19 cellular contexts compared by ENCODE assay signal in genomic region chr21:42479582-42479981, GRCh38. TPM values are rescaled to one million over a fixed set of nuclear protein-coding genes. Genes with fewer than 3 reads are reported as not detected.
DNase-seq lines count a peak whose midpoint lies in the region; ATAC-seq and TF ChIP-seq lines count a peak whose summit lies in the region.
"Had no signal": no experiment of that assay in that cellular context is flagged by ENCODE, and none has a peak within 500 bp of the region (broad histone marks: within the 10 kb centered on the region; RNA-seq: fewer than 3 reads in every experiment).

No MANE protein-coding gene starts in this region.

- no peaks in the 10 kb centered on the region for H3K9me3 ChIP-seq in CD4-positive, alpha-beta T cell (ENCODE audit: control insufficient read depth, low read length)
- H3K9me3 ChIP-seq in stomach, result no peaks in the 10 kb centered on the region
- H3K9me3 ChIP-seq: A549 had no signal

- no peak overlapping the region for H3K4me3 Mint-ChIP-seq in activated CD4-positive, alpha-beta T cell treated with anti-CD3 and anti-CD28 coated beads for 36 hours
- H3K4me3 Mint-ChIP-seq in CD4-positive, alpha-beta T cell, result no peak overlapping the region
- H3K4me3 Mint-ChIP-seq: CD14-positive monocyte; CD8-positive, alpha-beta T cell; GM23338; HFFc6 had no signal

- no peak for TF ChIP-seq POLR2A in stomach (IDR thresholded peaks at IDR 0.05)

- H3K4me3 ChIP-seq in stomach, result no peak overlapping the region
- H3K4me3 ChIP-seq: A549, GM23338 had no signal

- H3K27me3 Mint-ChIP-seq in activated CD4-positive, alpha-beta T cell treated with anti-CD3 and anti-CD28 coated beads for 36 hours, result no peaks in the 10 kb centered on the region
- no peaks in the 10 kb centered on the region for H3K27me3 Mint-ChIP-seq in CD4-positive, alpha-beta T cell

- H3K9me3 Mint-ChIP-seq in activated CD4-positive, alpha-beta T cell treated with anti-CD3 and anti-CD28 coated beads for 36 hours (ENCODE audit: low read depth), result no peaks in the 10 kb centered on the region
- no peaks in the 10 kb centered on the region for H3K9me3 Mint-ChIP-seq in CD4-positive, alpha-beta T cell
- H3K9me3 Mint-ChIP-seq: CD8-positive, alpha-beta T cell; GM23338 had no signal

- H3K27ac Mint-ChIP-seq in activated CD4-positive, alpha-beta T cell treated with anti-CD3 and anti-CD28 coated beads for 36 hours, result no peak overlapping the region
- H3K27ac Mint-ChIP-seq in CD4-positive, alpha-beta T cell, result no peak overlapping the region
- H3K27ac Mint-ChIP-seq: CD14-positive monocyte; CD8-positive, alpha-beta T cell; GM23338; HFFc6 had no signal

- CTCF ChIA-PET in activated CD4-positive, alpha-beta T cell treated with anti-CD3 and anti-CD28 coated beads for 36 hours (lab: Charles Lee), result interaction anchor here (0.7 to 1.6 kb wide), 5 partner anchors 46 to 170 kb away, joined by 3 to 4 read pairs (median 3); no protein-coding TSS in a partner anchor
- CTCF ChIA-PET in CD4-positive, alpha-beta T cell (lab: Charles Lee), result no interaction called here

- WGBS in stomach, 5 donors, result 84 to 92% (median 87%) methylated on average over 5 of the region's 5 CpGs

- POLR2A ChIA-PET in activated CD4-positive, alpha-beta T cell treated with anti-CD3 and anti-CD28 coated beads for 36 hours (lab: Charles Lee), result no interaction called here
- POLR2A ChIA-PET in CD4-positive, alpha-beta T cell (lab: Charles Lee), result no interaction called here

- no peak for TF ChIP-seq EP300 in stomach (IDR thresholded peaks at IDR 0.05)

- no peak for TF ChIP-seq CTCF in CD4-positive, alpha-beta T cell (IDR thresholded peaks at IDR 0.05)
- TF ChIP-seq CTCF in stomach (IDR thresholded peaks at IDR 0.05), result no peak

- H3K27ac ChIP-seq in CD4-positive, alpha-beta T cell (ENCODE audit: low read depth, low read length), result no peak overlapping the region
- no peak overlapping the region for H3K27ac ChIP-seq in stomach
- H3K27ac ChIP-seq: 22Rv1, A549 had no signal

- no peaks in the 10 kb centered on the region for H3K36me3 ChIP-seq in stomach

- H3K4me1 ChIP-seq in stomach, result peaks cover 0 to 10% (median 4%) of the 10 kb centered on the region in 4 donors

- peak; percentile 24 for DNase-seq in activated CD4-positive, alpha-beta T cell treated with anti-CD3 and anti-CD28 coated beads for 36 hours
- no peak for DNase-seq in activated CD4-positive, alpha-beta T cell treated with anti-CD3 and anti-CD28 coated beads for 4 hours
- DNase-seq in CD4-positive, alpha-beta T cell, result no peak
- DNase-seq in left kidney (ENCODE audit: low read depth, low spot score) (peak; percentile 69), stomach (peak; percentile 10), C1 segment of cervical spinal cord (lab: John Stamatoyannopoulos, UW) (no peak), inferior parietal cortex (ENCODE audit: extremely low spot score) (no peak)
- DNase-seq: AML-193, Calu3, DMS79 treated with DMSO at 0.1 percent for 48 hours, GF-D8, HCEC 1CT, HFFc6 had no signal

- H3K4me1 Mint-ChIP-seq in activated CD4-positive, alpha-beta T cell treated with anti-CD3 and anti-CD28 coated beads for 36 hours, result peaks cover 6% of the 10 kb centered on the region
- H3K4me1 Mint-ChIP-seq in CD4-positive, alpha-beta T cell (ENCODE audit: low read depth), result peaks cover 7% of the 10 kb centered on the region
- H3K4me1 Mint-ChIP-seq: CD14-positive monocyte had no signal

- peak; percentile 72 for ATAC-seq in activated CD4-positive, alpha-beta T cell treated with anti-CD3 and anti-CD28 coated beads for 36 hours
- peak; percentile 77 for ATAC-seq in CD4-positive, alpha-beta T cell (ENCODE audit: poor library complexity)
- ATAC-seq: A549; CD8-positive, alpha-beta T cell; GM23338; HepG2 had no signal

- no peaks in the 10 kb centered on the region for H3K36me3 Mint-ChIP-seq in activated CD4-positive, alpha-beta T cell treated with anti-CD3 and anti-CD28 coated beads for 36 hours (ENCODE audit: low read depth)
- no peaks in the 10 kb centered on the region for H3K36me3 Mint-ChIP-seq in CD4-positive, alpha-beta T cell (ENCODE audit: low read depth)
- H3K36me3 Mint-ChIP-seq: CD14-positive monocyte; CD8-positive, alpha-beta T cell had no signal

- intact Hi-C loops in activated CD4-positive, alpha-beta T cell treated with anti-CD3 and anti-CD28 coated beads for 36 hours (cut with DNase I, micrococcal nuclease), result no loop called here
- intact Hi-C loops in CD4-positive, alpha-beta T cell (cut with DNase I, micrococcal nuclease), result no loop called here
- intact Hi-C loops in stomach (cut with DNase I; ENCODE audit: low total_unique reads), result no loop called here

- H3K27me3 ChIP-seq in CD4-positive, alpha-beta T cell (ENCODE audit: control insufficient read depth, insufficient read depth, low read length), result no peaks in the 10 kb centered on the region
- H3K27me3 ChIP-seq in stomach, result peaks cover 0 to 9% (median 0%) of the 10 kb centered on the region in 3 donors

RNA-seq across cellular contexts. Expression of gene RSPH1, which starts 16.4 kb away (rescaled TPM):
- total RNA-seq in activated CD4-positive, alpha-beta T cell treated with anti-CD3 and anti-CD28 coated beads for 36 hours, result under 1 TPM; 0.21 to 0.34 TPM
- under 1 TPM; 0.34 to 0.38 TPM for total RNA-seq in CD4-positive, alpha-beta T cell
- total RNA-seq in stomach, result 1 to 10 TPM in 1 of 5 donors, under 1 TPM in 3, not detected in 1; 0.37 to 8.9 (median 0.58) TPM
- 1 to 10 TPM; 1.8 to 2.9 (median 2.8) TPM for polyA plus RNA-seq in stomach
- total RNA-seq: GM23338, HepG2, HFFc6 had no signal
- polyA plus RNA-seq: CD14-positive monocyte, HepG2 had no signal

RNA-seq across cellular contexts. Expression of gene SLC37A1, which starts 34.1 kb away (rescaled TPM):
- total RNA-seq in activated CD4-positive, alpha-beta T cell treated with anti-CD3 and anti-CD28 coated beads for 36 hours, result 10 to 100 TPM; 18.2 to 19.3 TPM
- total RNA-seq in CD4-positive, alpha-beta T cell, result 10 to 100 TPM; 16.4 to 16.7 TPM
- 10 to 100 TPM in 4 of 5 donors, 1 to 10 TPM in 1; 9.8 to 72.9 (median 23.9) TPM for total RNA-seq in stomach
- 10 to 100 TPM; 10.3 to 12.4 (median 11.3) TPM for polyA plus RNA-seq in stomach
- total RNA-seq: HFFc6 had no signal

Comparison
In these comparisons a context has a peak if more than half of its experiments do, and no peak if none do; other contexts are left out.
1. DNase-seq: peak in activated CD4-positive, alpha-beta T cell treated with anti-CD3 and anti-CD28 coated beads for 36 hours (single experiment), left kidney (single experiment) and stomach (single experiment); none in activated CD4-positive, alpha-beta T cell treated with anti-CD3 and anti-CD28 coated beads for 4 hours (0 of 2), CD4-positive, alpha-beta T cell (0 of 10), C1 segment of cervical spinal cord (0 of 14) and inferior parietal cortex (single experiment).